In the genomic region with DNA sequence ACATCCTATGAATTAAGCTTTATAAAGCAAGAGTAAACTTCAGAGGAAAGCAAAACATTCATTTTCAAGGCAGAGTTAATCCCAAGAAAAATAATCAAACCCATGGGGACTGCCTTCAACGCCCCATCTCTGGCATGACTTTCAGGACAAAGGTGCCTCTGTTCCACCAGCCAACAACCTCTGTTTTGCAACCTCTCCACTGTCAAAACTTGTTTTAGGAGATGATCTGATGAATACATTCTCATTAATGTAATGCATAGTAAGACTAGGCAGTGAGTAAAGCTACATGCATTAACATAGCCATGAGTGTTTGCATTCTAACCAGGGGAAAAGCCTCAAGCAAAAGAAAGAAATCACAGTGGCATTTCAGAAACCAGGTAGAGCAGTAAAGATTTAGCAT, we compare ENCODE assay signal across 28 cellular contexts.
"Had no signal": no experiment of that assay in that cellular context is flagged by ENCODE, and none has a peak within 500 bp of the region (broad histone marks: within the 10 kb centered on the region; RNA-seq: fewer than 3 reads in every experiment).

No MANE protein-coding gene starts in this region.

- H3K9ac ChIP-seq: neural progenitor cell had no signal

- H3K36me3 Mint-ChIP-seq: activated CD4-positive, alpha-beta memory T cell treated with anti-CD3 and anti-CD28 coated beads for 36 hours; activated naive CD4-positive, alpha-beta T cell treated with anti-CD3 and anti-CD28 coated beads, Interleukin-2, amount 50 U/mL, for 24 hours; natural killer cell had no signal

- H3K9me3 Mint-ChIP-seq: activated CD4-positive, alpha-beta memory T cell treated with anti-CD3 and anti-CD28 coated beads for 36 hours; activated CD4-positive, alpha-beta T cell treated with anti-CD3 and anti-CD28 coated beads, Interleukin-2, amount 10 ng/mL, durations not matched to agents 24 days and 14 days; activated naive CD4-positive, alpha-beta T cell treated with anti-CD3 and anti-CD28 coated beads, Interleukin-2, amount 50 U/mL, for 24 hours; activated naive CD8-positive, alpha-beta T cell treated with anti-CD3 and anti-CD28 coated beads, Interleukin-2, amount 50 U/mL, for 24 hours; activated T-helper 1 cell treated with anti-CD3 and anti-CD28 coated beads, Interleukin-12 subunit alpha, Interleukin-12 subunit beta, Interleukin-2, Interleukin-4 antibody, amounts not matched to agents 30 ng/mL and 10 ng/mL and 1 ng/mL, durations not matched to agents 14 hours and 24 hours and 36 hours; central memory CD8-positive, alpha-beta T cell had no signal

- H3K4me1 ChIP-seq: breast epithelium, left lung, lower lobe of right lung, right atrium auricular region, spleen had no signal

- H3K9me3 ChIP-seq: breast epithelium, left lung, lower lobe of right lung, right atrium auricular region, spleen, tibial nerve had no signal

- H3K36me3 ChIP-seq: breast epithelium, left lung, lower lobe of right lung, neural progenitor cell, right atrium auricular region, spleen, tibial nerve, WERI-Rb-1 had no signal

- DNase-seq: activated CD4-positive, alpha-beta memory T cell treated with anti-CD3 and anti-CD28 coated beads for 36 hours; activated CD4-positive, alpha-beta T cell treated with anti-CD3 and anti-CD28 coated beads, Interleukin-2, amount 10 ng/mL, durations not matched to agents 24 days and 14 days; activated CD4-positive, CD25-positive, alpha-beta regulatory T cell treated with anti-CD3 and anti-CD28 coated beads, Interleukin-2, amount 50 U/mL, for 72 hours; activated CD8-positive, alpha-beta memory T cell treated with anti-CD3 and anti-CD28 coated beads, Interleukin-2, amount 50 U/mL, for 4 hours; activated gamma-delta T cell; activated naive CD8-positive, alpha-beta T cell treated with anti-CD3 and anti-CD28 coated beads, Interleukin-2, amount 50 U/mL, for 24 hours; activated T-cell treated with anti-CD3 and anti-CD28 coated beads, Interleukin-2, amount 50 U/mL, for 1 hour; dermis blood vessel endothelial cell; effector CD4-positive, alpha-beta T cell; erythroblast; left lung; lower lobe of right lung; mesendoderm; natural killer cell; spleen; stimulated activated naive CD4-positive, alpha-beta T cell; SW 1271; T-helper 17 cell; T1000; WERI-Rb-1 had no signal

- H3K27ac ChIP-seq: breast epithelium, left lung, lower lobe of right lung, neural progenitor cell, right atrium auricular region, spleen, tibial nerve, WERI-Rb-1 had no signal

- H3K4me3 ChIP-seq: breast epithelium, left lung, lower lobe of right lung, neural progenitor cell, right atrium auricular region, spleen, tibial nerve had no signal

- H3K27me3 Mint-ChIP-seq: activated CD4-positive, alpha-beta memory T cell treated with anti-CD3 and anti-CD28 coated beads for 36 hours; activated CD4-positive, alpha-beta T cell treated with anti-CD3 and anti-CD28 coated beads, Interleukin-2, amount 10 ng/mL, durations not matched to agents 24 days and 14 days; activated naive CD8-positive, alpha-beta T cell treated with anti-CD3 and anti-CD28 coated beads, Interleukin-2, amount 50 U/mL, for 24 hours; central memory CD8-positive, alpha-beta T cell; T-helper 17 cell had no signal

- H3K27me3 ChIP-seq: breast epithelium, left lung, neural progenitor cell, right atrium auricular region, spleen, tibial nerve had no signal

- FAIRE-seq: frontal cortex had no signal

- H3K27ac Mint-ChIP-seq: activated CD4-positive, alpha-beta memory T cell treated with anti-CD3 and anti-CD28 coated beads for 36 hours; activated CD4-positive, alpha-beta T cell treated with anti-CD3 and anti-CD28 coated beads, Interleukin-2, amount 10 ng/mL, durations not matched to agents 24 days and 14 days; activated naive CD4-positive, alpha-beta T cell treated with anti-CD3 and anti-CD28 coated beads, Interleukin-2, amount 50 U/mL, for 24 hours; activated naive CD8-positive, alpha-beta T cell treated with anti-CD3 and anti-CD28 coated beads, Interleukin-2, amount 50 U/mL, for 24 hours; activated T-helper 1 cell treated with anti-CD3 and anti-CD28 coated beads, Interleukin-12 subunit alpha, Interleukin-12 subunit beta, Interleukin-2, Interleukin-4 antibody, amounts not matched to agents 30 ng/mL and 10 ng/mL and 1 ng/mL, durations not matched to agents 14 hours and 24 hours and 36 hours; natural killer cell; neural progenitor cell; T-helper 17 cell had no signal

- H2AFZ ChIP-seq: neural progenitor cell had no signal

- ATAC-seq: activated naive CD8-positive, alpha-beta T cell treated with anti-CD3 and anti-CD28 coated beads, Interleukin-2, amount 50 U/mL, for 24 hours; left lung; lower lobe of right lung; natural killer cell; T-helper 17 cell had no signal

- H3K4me3 Mint-ChIP-seq: activated CD4-positive, alpha-beta memory T cell treated with anti-CD3 and anti-CD28 coated beads for 36 hours; activated CD4-positive, alpha-beta T cell treated with anti-CD3 and anti-CD28 coated beads, Interleukin-2, amount 10 ng/mL, durations not matched to agents 24 days and 14 days; activated naive CD4-positive, alpha-beta T cell treated with anti-CD3 and anti-CD28 coated beads, Interleukin-2, amount 50 U/mL, for 24 hours; activated naive CD8-positive, alpha-beta T cell treated with anti-CD3 and anti-CD28 coated beads, Interleukin-2, amount 50 U/mL, for 24 hours; activated T-helper 1 cell treated with anti-CD3 and anti-CD28 coated beads, Interleukin-12 subunit alpha, Interleukin-12 subunit beta, Interleukin-2, Interleukin-4 antibody, amounts not matched to agents 30 ng/mL and 10 ng/mL and 1 ng/mL, durations not matched to agents 14 hours and 24 hours and 36 hours; central memory CD8-positive, alpha-beta T cell; natural killer cell; neural progenitor cell; T-helper 17 cell had no signal

- H3K4me1 Mint-ChIP-seq: activated CD4-positive, alpha-beta T cell treated with anti-CD3 and anti-CD28 coated beads, Interleukin-2, amount 10 ng/mL, durations not matched to agents 24 days and 14 days; activated naive CD4-positive, alpha-beta T cell treated with anti-CD3 and anti-CD28 coated beads, Interleukin-2, amount 50 U/mL, for 24 hours; activated naive CD8-positive, alpha-beta T cell treated with anti-CD3 and anti-CD28 coated beads, Interleukin-2, amount 50 U/mL, for 24 hours; central memory CD8-positive, alpha-beta T cell; natural killer cell; T-helper 17 cell had no signal
